17 cellular contexts compared by ENCODE assay signal in the genomic region with DNA sequence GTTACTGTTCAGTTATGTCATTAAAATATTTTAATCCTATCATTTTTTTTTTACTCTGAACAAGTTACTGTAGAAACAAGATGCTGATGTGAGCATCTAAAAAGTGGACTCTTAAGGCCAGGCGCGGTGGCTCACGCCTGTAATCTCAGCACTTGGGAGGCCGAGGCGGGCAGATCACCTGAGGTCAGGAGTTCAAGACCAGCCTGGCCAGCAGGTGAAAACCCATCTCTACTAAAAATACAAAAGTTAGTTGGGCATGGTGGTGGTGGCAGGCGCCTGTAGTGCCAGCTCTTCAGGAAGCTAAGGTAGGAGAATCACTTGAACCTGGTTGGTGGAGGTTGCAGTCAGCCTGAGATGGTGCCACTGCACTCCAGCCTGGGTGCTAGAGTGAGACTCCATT. TPM values are rescaled to one million over a fixed set of nuclear protein-coding genes. Genes with fewer than 3 reads are reported as not detected.
DNase-seq lines count a peak whose midpoint lies in the region; ATAC-seq and TF ChIP-seq lines count a peak whose summit lies in the region.
"Had no signal": no experiment of that assay in that cellular context is flagged by ENCODE, and none has a peak within 500 bp of the region (broad histone marks: within the 10 kb centered on the region; RNA-seq: fewer than 3 reads in every experiment).

No MANE protein-coding gene starts in this region.

- peak overlapping the region; percentile 72 to 99 (median 91) for H3K4me3 Mint-ChIP-seq in CD4-positive, CD25-positive, alpha-beta regulatory T cell
- H3K4me3 Mint-ChIP-seq in Calu3 (ENCODE audit: low read depth, unreplicated experiment) (peak overlapping the region; percentile 87), WTC11 (peak overlapping the region; percentile 8; the same call in 1 of the 2 replicates), mesothelial cell of epicardium (peak overlapping the region; percentile 95)

- peaks cover 53% of the 10 kb centered on the region for H3K4me1 ChIP-seq in CD4-positive, CD25-positive, alpha-beta regulatory T cell (ENCODE audit: control insufficient read depth, insufficient read depth, low read length, poor library complexity, severe bottlenecking)

- POLR2A ChIA-PET in WTC11 (lab: Charles Lee) = no interaction called here

- no TSS peak for BruUV-seq in Calu3 (replicated peaks; lab: Mats Ljungman, UMichigan)

- TF ChIP-seq CTCF in Calu3 (IDR thresholded peaks at IDR 0.05; ENCODE audit: unreplicated experiment) (no peak), WTC11 (IDR thresholded peaks at IDR 0.05) (no peak), mesothelial cell of epicardium (IDR thresholded peaks at IDR 0.05; ENCODE audit: unreplicated experiment) (no peak)

- DNase-seq in CD4-positive, CD25-positive, alpha-beta regulatory T cell = no peak
- DNase-seq in Calu3 = no peak
- DNase-seq in WTC11 (ENCODE audit: low spot score) = no peak
- no peak for DNase-seq in mesothelial cell of epicardium (ENCODE audit: low spot score in 2 of 2, unreplicated experiment in 2 of 2)
- no peak for DNase-seq in medulla oblongata (ENCODE audit: extremely low spot score)
- DNase-seq in T1000 (lab: John Stamatoyannopoulos, UW) = no peak
- no peak for DNase-seq in NAMALWA (ENCODE audit: low spot score)
- DNase-seq: activated CD4-positive, alpha-beta T cell treated with anti-CD3 and anti-CD28 coated beads, Interleukin-2, amount 50 U/mL, for 48 hours; activated naive CD4-positive, alpha-beta T cell treated with Interleukin-2 at 50 U/mL for 16 hours; central memory CD4-positive, alpha-beta T cell; head of caudate nucleus; kidney glomerular epithelial cell; NCI-H1436; NCI-H446 treated with DMSO at 0.1 percent for 48 hours; stimulated activated CD4-positive, alpha-beta T cell treated with anti-CD3 and anti-CD28 coated beads, Interleukin-4, amount 100 ng/mL, for 1 hour had no signal

- H3K27me3 Mint-ChIP-seq in CD4-positive, CD25-positive, alpha-beta regulatory T cell = peaks cover 9% of the 10 kb centered on the region
- H3K27me3 Mint-ChIP-seq in Calu3 (ENCODE audit: unreplicated experiment) (no peaks in the 10 kb centered on the region), WTC11 (ENCODE audit: low read depth) (no peaks in the 10 kb centered on the region), mesothelial cell of epicardium (ENCODE audit: low read depth) (no peaks in the 10 kb centered on the region)

- H3K27ac Mint-ChIP-seq in CD4-positive, CD25-positive, alpha-beta regulatory T cell = peak overlapping the region in 1 of 3 donors; percentile 64
- H3K27ac Mint-ChIP-seq in Calu3 (ENCODE audit: unreplicated experiment) (no peak overlapping the region), WTC11 (no peak overlapping the region), mesothelial cell of epicardium (no peak overlapping the region)

- H3K27ac ChIP-seq in CD4-positive, CD25-positive, alpha-beta regulatory T cell (ENCODE audit: insufficient read depth, low read length, poor library complexity, severe bottlenecking) = no peak overlapping the region
- H3K27ac ChIP-seq: epithelial cell of prostate had no signal

- intact Hi-C loops in Calu3 (cut with micrococcal nuclease; ENCODE audit: unreplicated experiment) = no loop called here

- H3K9me3 Mint-ChIP-seq in CD4-positive, CD25-positive, alpha-beta regulatory T cell = no peaks in the 10 kb centered on the region
- no peaks in the 10 kb centered on the region for H3K9me3 Mint-ChIP-seq in Calu3 (ENCODE audit: low read depth, unreplicated experiment)
- no peaks in the 10 kb centered on the region for H3K9me3 Mint-ChIP-seq in WTC11
- H3K9me3 Mint-ChIP-seq in mesothelial cell of epicardium = no peaks in the 10 kb centered on the region

- peak overlapping the region; percentile 95 for H3K4me3 ChIP-seq in CD4-positive, CD25-positive, alpha-beta regulatory T cell (ENCODE audit: low read depth, low read length)

- H3K36me3 ChIP-seq in CD4-positive, CD25-positive, alpha-beta regulatory T cell (ENCODE audit: control insufficient read depth, insufficient read depth, low read length) = peaks cover 58% of the 10 kb centered on the region

- H3K4me1 Mint-ChIP-seq in CD4-positive, CD25-positive, alpha-beta regulatory T cell = peaks cover 43 to 75% (median 57%) of the 10 kb centered on the region in 4 donors
- peaks cover 19% of the 10 kb centered on the region for H3K4me1 Mint-ChIP-seq in Calu3 (ENCODE audit: low read depth, unreplicated experiment)
- peaks cover 25% of the 10 kb centered on the region for H3K4me1 Mint-ChIP-seq in WTC11
- peaks cover 32% of the 10 kb centered on the region for H3K4me1 Mint-ChIP-seq in mesothelial cell of epicardium

- no peaks in the 10 kb centered on the region for H3K9me3 ChIP-seq in CD4-positive, CD25-positive, alpha-beta regulatory T cell (ENCODE audit: control insufficient read depth in 2 of 2, low read length in 2 of 2)

- peaks cover 35% of the 10 kb centered on the region for H3K36me3 Mint-ChIP-seq in CD4-positive, CD25-positive, alpha-beta regulatory T cell
- H3K36me3 Mint-ChIP-seq in Calu3 (ENCODE audit: insufficient read depth, unreplicated experiment) (peaks cover 84% of the 10 kb centered on the region), WTC11 (peaks cover 62% of the 10 kb centered on the region), mesothelial cell of epicardium (peaks cover 19% of the 10 kb centered on the region)

- ATAC-seq in CD4-positive, CD25-positive, alpha-beta regulatory T cell (ENCODE audit: low read depth in 2 of 2) = no peak
- no peak for ATAC-seq in WTC11
- ATAC-seq: Panc1 had no signal

- CTCF ChIA-PET in Calu3 (lab: Charles Lee) (interaction anchor here (2.1 kb wide), 1 partner anchor 10 kb away, joined by 6 read pairs; no protein-coding TSS in a partner anchor), WTC11 (lab: Charles Lee) (no interaction called here)

- H3K27me3 ChIP-seq in CD4-positive, CD25-positive, alpha-beta regulatory T cell (ENCODE audit: control insufficient read depth, insufficient read depth, low read length) = no peaks in the 10 kb centered on the region

TF ChIP-seq in WTC11, 78 proteins besides CTCF, POLR2A, EP300 and RAD21:
- no peak for TF ChIP-seq TEAD1 (CRISPR knock-in tag; IDR thresholded peaks at IDR 0.05)
- no peak for TF ChIP-seq ZSCAN18 (CRISPR knock-in tag; IDR thresholded peaks at IDR 0.05)
- TF ChIP-seq ZNF396 (CRISPR knock-in tag; IDR thresholded peaks at IDR 0.05; ENCODE audit: borderline replicate concordance) = no peak
- no peak for TF ChIP-seq SMAD3 (CRISPR knock-in tag; IDR thresholded peaks at IDR 0.05; ENCODE audit: borderline replicate concordance)

RNA-seq across cellular contexts. Expression of gene WAC, which starts 2.9 kb away (rescaled TPM):
- 205 TPM for total RNA-seq in CD4-positive, CD25-positive, alpha-beta regulatory T cell
- 100 to 1,000 TPM in 1 of 4 donors, 10 to 100 TPM in 3; 80.5 to 100 (median 89.4) TPM for polyA plus RNA-seq in CD4-positive, CD25-positive, alpha-beta regulatory T cell
- total RNA-seq in Calu3 (2022) (125 and 127 TPM in 2 replicates), WTC11 (2021) (108 to 115 TPM (median 111 TPM) in 3 replicates), mesothelial cell of epicardium (133 to 141 TPM (median 139 TPM) in 3 replicates)

Comparison
In these comparisons a context has a peak if more than half of its experiments do, and no peak if none do; other contexts are left out.
1. H3K4me3 Mint-ChIP-seq: peak in every context shown above with its lines; median percentile 95 in mesothelial cell of epicardium; 91 in CD4-positive, CD25-positive, alpha-beta regulatory T cell; 87 in Calu3; 8 in WTC11.